8 cellular contexts compared by ENCODE assay signal in the genomic region with DNA sequence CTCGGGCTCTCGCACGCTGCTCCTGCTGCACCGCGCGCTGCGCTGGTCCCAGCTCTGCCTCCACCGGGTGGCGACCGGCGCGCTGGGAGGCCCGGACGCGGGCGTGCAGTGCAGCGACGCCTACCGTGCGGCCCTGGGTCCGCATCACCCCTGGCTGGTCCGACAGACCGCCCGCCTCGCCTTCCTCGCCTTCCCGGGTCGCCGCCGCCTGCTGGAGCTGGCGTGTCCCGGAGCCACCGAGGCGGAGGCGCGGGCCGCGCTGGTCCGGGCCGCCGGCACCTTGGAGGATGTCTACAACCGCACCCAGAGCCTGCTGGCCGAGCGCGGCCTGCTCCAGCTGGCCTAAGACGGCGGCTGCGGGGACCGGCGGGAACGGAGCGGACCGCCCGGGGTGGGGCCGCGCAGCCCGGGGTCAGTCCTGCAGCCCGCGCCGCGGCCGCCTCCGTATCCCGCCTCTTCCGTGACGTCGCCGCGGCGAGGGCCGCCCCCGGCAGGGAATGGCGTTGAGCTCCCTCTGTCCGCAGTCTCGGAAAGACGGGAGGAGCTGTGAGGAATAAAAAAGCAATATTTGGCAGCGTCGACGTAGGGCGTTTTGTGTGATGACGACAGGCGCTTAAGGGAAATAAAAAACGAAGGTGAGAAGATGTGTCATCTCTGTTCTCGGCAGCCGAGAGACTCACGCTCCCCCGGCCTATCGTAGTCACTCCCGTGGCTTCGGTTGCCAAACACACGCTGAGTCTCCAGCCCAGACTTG. TPM values are rescaled to one million over a fixed set of nuclear protein-coding genes. Genes with fewer than 3 reads are reported as not detected.
A peak's percentile ranks its signal among the peaks of the same experiment; 100 is the strongest.
DNase-seq lines count a peak whose midpoint lies in the region; ATAC-seq and TF ChIP-seq lines count a peak whose summit lies in the region.

No MANE protein-coding gene starts in this region.

- ATAC-seq in GM21515 (IDR thresholded peaks at IDR 0.05; ENCODE audit: unreplicated experiment) (peak; percentile 79), IMR-90 (ENCODE audit: low read depth) (peak; percentile 95)

- peak overlapping the region; percentile 72 for H3K27ac ChIP-seq in IMR-90 (ENCODE audit: insufficient read depth, low read length)
- H3K27ac ChIP-seq in RWPE1, result peak overlapping the region; percentile 100
- H3K27ac ChIP-seq in neural progenitor cell, result no peak overlapping the region
- peak overlapping the region; percentile 94 to 99 (median 98) for H3K27ac ChIP-seq in stomach

- peak; percentile 49; the same call in 1 of the 2 replicates for TF ChIP-seq POLR2A in IMR-90 (IDR thresholded peaks at IDR 0.05; ENCODE audit: low read depth, low read length)
- peak in 2 of 4 donors; percentile 70 to 75 for TF ChIP-seq POLR2A in stomach (IDR thresholded peaks at IDR 0.05)

- peak; percentile 90 for DNase-seq in DMS53 (lab: John Stamatoyannopoulos, UW)
- peak; percentile 93 for DNase-seq in IMR-90
- DNase-seq in RWPE1 (ENCODE audit: low spot score), result peak; percentile 94
- DNase-seq in activated effector memory CD4-positive, alpha-beta T cell treated with anti-CD3 and anti-CD28 coated beads, Interleukin-2, amount 50 U/mL, for 16 hours, result peak; percentile 93
- peak; percentile 93 for DNase-seq in fibroblast of villous mesenchyme (ENCODE audit: low read depth)
- DNase-seq in neural progenitor cell (ENCODE audit: low spot score), result peak; percentile 89
- peak; percentile 90 for DNase-seq in stomach

- H3K4me3 Mint-ChIP-seq in neural progenitor cell, result peak overlapping the region; percentile 88

- H3K79me1 ChIP-seq in IMR-90 (ENCODE audit: low read depth in 1 of 2, low read length in 2 of 2), result peaks cover 0 to 5% of the 10 kb centered on the region in 2 experiments; a peak in 2 of 4 replicates

- no peak overlapping the region; the same call in 1 of the 2 replicates for H4K91ac ChIP-seq in IMR-90 (ENCODE audit: insufficient read depth, low read depth, low read length)

- H3K27me3 Mint-ChIP-seq in neural progenitor cell (ENCODE audit: insufficient read depth, low read depth), result peaks cover 23% of the 10 kb centered on the region

- H3K9ac ChIP-seq in IMR-90 (ENCODE audit: low read depth, low read length) (peak overlapping the region; percentile 49), neural progenitor cell (no peak overlapping the region)

- peaks cover 4% of the 10 kb centered on the region for H3K9me1 ChIP-seq in IMR-90 (ENCODE audit: insufficient read depth, low read length)

- peaks cover 11% of the 10 kb centered on the region for H3K4me1 Mint-ChIP-seq in neural progenitor cell

- peak; percentile 53 for TF ChIP-seq RAD21 in IMR-90 (IDR thresholded peaks at IDR 0.05; ENCODE audit: low read length)

- H2BK15ac ChIP-seq in IMR-90 (ENCODE audit: low read depth, low read length), result no peak overlapping the region

- peak overlapping the region; percentile 68 to 81; a peak in 2 of 4 replicates for H4K8ac ChIP-seq in IMR-90 (ENCODE audit: low read depth in 2 of 2, low read length in 2 of 2)

- 0% methylated on average over 44 of the region's 91 CpGs; no CpG with 5 or more reads in 1 of the 2 experiments for WGBS in IMR-90 (ENCODE audit: extremely low coverage in 2 of 2, insufficient read length in 1 of 2), 2 experiments
- 0 to 1% (median 0%) methylated on average over 38 to 91 of the region's 91 CpGs for WGBS in stomach, 5 donors

- no peak overlapping the region for H3K18ac ChIP-seq in IMR-90 (ENCODE audit: low read depth, low read length)

- no peaks in the 10 kb centered on the region for H3K9me3 Mint-ChIP-seq in neural progenitor cell

- no peaks in the 10 kb centered on the region for H3K36me3 ChIP-seq in IMR-90 (ENCODE audit: control insufficient read depth, insufficient read depth, low read length)
- no peaks in the 10 kb centered on the region for H3K36me3 ChIP-seq in neural progenitor cell
- no peaks in the 10 kb centered on the region for H3K36me3 ChIP-seq in stomach

- CTCF ChIA-PET in IMR-90 (lab: Yijun Ruan, JAX), result interaction anchor here (0.5 to 1.5 kb wide), 11 partner anchors 10 to 1152 kb away, joined by 3 to 6 read pairs (median 3); no protein-coding TSS in a partner anchor
- CTCF ChIA-PET in RWPE1 (lab: Yijun Ruan, JAX), result interaction anchor here (0.6 to 2.2 kb wide), 34 partner anchors 11 to 605 kb away, joined by 3 to 19 read pairs (median 4); partner anchors contain the start of genes ARRB2, C17orf107, CHRNE and MED11

- no peak overlapping the region for H2BK20ac ChIP-seq in IMR-90 (ENCODE audit: low read depth, low read length)

- intact Hi-C loops in IMR-90 (cut with micrococcal nuclease), result loop anchor here (1.0 kb wide), 2 partner anchors 80 to 86 kb away; partner anchors contain the start of genes ARRB2 and PELP1
- intact Hi-C loops in stomach (cut with DNase I; ENCODE audit: low total_unique reads), result loop anchor here (5.0 to 10.0 kb wide), 3 partner anchors 55 to 92 kb away; partner anchors contain the start of genes CXCL16, MED11, PELP1 and ZMYND15

- no peaks in the 10 kb centered on the region for H3K79me2 ChIP-seq in neural progenitor cell (ENCODE audit: low read depth)

- dilution Hi-C loops in IMR-90 (cut with HindIII; ENCODE audit: low sequenced_read_pairs, unreplicated experiment), result no loop called here

- peak overlapping the region; percentile 78 for H3K4me2 ChIP-seq in IMR-90 (ENCODE audit: low read depth, low read length)
- H3K4me2 ChIP-seq in neural progenitor cell, result peak overlapping the region; percentile 95

- peak overlapping the region; percentile 99 for H2AFZ ChIP-seq in IMR-90 (replicated peaks; ENCODE audit: low read length, poor library complexity)
- peak overlapping the region; percentile 81 for H2AFZ ChIP-seq in neural progenitor cell (replicated peaks)

- H3K4ac ChIP-seq in IMR-90 (ENCODE audit: low read depth, low read length), result peak overlapping the region; percentile 22; the same call in 1 of the 2 replicates

- H3K4me1 ChIP-seq in IMR-90 (ENCODE audit: control insufficient read depth, insufficient read depth, low read length), result peaks cover 5% of the 10 kb centered on the region; the same call in 1 of the 2 replicates
- H3K4me1 ChIP-seq in neural progenitor cell, result peaks cover 13% of the 10 kb centered on the region
- H3K4me1 ChIP-seq in stomach, result peaks cover 38 to 54% (median 47%) of the 10 kb centered on the region in 4 donors

- H3K56ac ChIP-seq in IMR-90 (ENCODE audit: extremely low read depth, insufficient read depth, low read length), result no peak overlapping the region

- 0 out of 2 replicates have a peak overlapping the region, but pooled peaks have one; percentile 16 for H2AK5ac ChIP-seq in IMR-90 (ENCODE audit: low read depth, low read length)

- peak overlapping the region; percentile 2 for H3K23ac ChIP-seq in IMR-90 (ENCODE audit: low read depth, low read length)

- H3K36me3 Mint-ChIP-seq in neural progenitor cell, result no peaks in the 10 kb centered on the region

- H3F3A ChIP-seq in neural progenitor cell (ENCODE audit: low read depth), result peaks cover 38% of the 10 kb centered on the region

- no peak overlapping the region for H3K27ac Mint-ChIP-seq in neural progenitor cell

- in situ Hi-C loops in IMR-90 (cut with MboI; ENCODE audit: low sequenced_read_pairs), result loop anchor here (5.0 kb wide), 1 partner anchor 92 kb away; no protein-coding TSS in a partner anchor

- TF ChIP-seq EP300 in stomach (IDR thresholded peaks at IDR 0.05), result no peak

- POLR2A ChIA-PET in IMR-90 (lab: Charles Lee; ENCODE audit: unreplicated experiment), result no interaction called here
- POLR2A ChIA-PET in RWPE1 (lab: Yijun Ruan, JAX; ENCODE audit: low non-redundant PET), result interaction anchor here (0.6 to 1.0 kb wide), 3 partner anchors 60 to 150 kb away, joined by 3 to 6 read pairs (median 3); partner anchors contain the start of genes RNF167 and SLC25A11

- peak overlapping the region; percentile 64 for H3K4me3 ChIP-seq in IMR-90 (ENCODE audit: insufficient read depth, low read depth, low read length)
- peak overlapping the region; percentile 72 for H3K4me3 ChIP-seq in fibroblast of villous mesenchyme (ENCODE audit: low read depth, low read length)
- peak overlapping the region; percentile 85 for H3K4me3 ChIP-seq in neural progenitor cell
- H3K4me3 ChIP-seq in stomach, result peak overlapping the region; percentile 54 to 76 (median 66)

- H2BK120ac ChIP-seq in IMR-90 (ENCODE audit: low read depth, low read length), result peak overlapping the region; percentile 52; the same call in 1 of the 2 replicates

- H4K5ac ChIP-seq in IMR-90 (ENCODE audit: low read depth, low read length), result peak overlapping the region; percentile 0; the same call in 1 of the 2 replicates

- H3K14ac ChIP-seq in IMR-90 (replicated peaks; ENCODE audit: low read depth, low read length), result peak overlapping the region; percentile 16; the same call in 1 of the 2 replicates

- no peaks in the 10 kb centered on the region for H4K20me1 ChIP-seq in IMR-90 (ENCODE audit: insufficient read depth, low read length)
- H4K20me1 ChIP-seq in neural progenitor cell (ENCODE audit: low read depth), result peaks cover 9% of the 10 kb centered on the region

- peak overlapping the region; percentile 81 for H2BK5ac ChIP-seq in IMR-90 (ENCODE audit: low read depth, low read length, poor library complexity, severe bottlenecking)

- H3K27me3 ChIP-seq in IMR-90 (ENCODE audit: control insufficient read depth, insufficient read depth, low read length) (peaks cover 15% of the 10 kb centered on the region), neural progenitor cell (peaks cover 79% of the 10 kb centered on the region), stomach (peaks cover 0 to 20% (median 12%) of the 10 kb centered on the region in 3 donors)

- H3K9me3 ChIP-seq in IMR-90 (ENCODE audit: control insufficient read depth, insufficient read depth, low read length) (no peaks in the 10 kb centered on the region), neural progenitor cell (ENCODE audit: low read depth) (no peaks in the 10 kb centered on the region), stomach (no peaks in the 10 kb centered on the region)

- TF ChIP-seq CTCF in IMR-90 (conservative IDR thresholded peaks at IDR 0.05; ENCODE audit: low read depth, low read length) (peak; percentile 90), RWPE1 (conservative IDR thresholded peaks at IDR 0.05; ENCODE audit: low read depth) (peak; percentile 86), fibroblast of villous mesenchyme (IDR thresholded peaks at IDR 0.05; ENCODE audit: insufficient read depth, low read depth, low read length) (peak; percentile 66), neural progenitor cell (IDR thresholded peaks at IDR 0.05) (peak; percentile 64), stomach (IDR thresholded peaks at IDR 0.05) (peak in 5 of 7 experiments; percentile 50 to 90 (median 79))

- no TSS peak for BruUV-seq in IMR-90 (replicated peaks; lab: Mats Ljungman, UMichigan)

- peak overlapping the region; percentile 87 for H2AK9ac ChIP-seq in IMR-90 (replicated peaks; ENCODE audit: low read depth, low read length, poor library complexity)

RNA-seq across cellular contexts. Expression of gene GLTPD2, which starts 1.4 kb away (rescaled TPM):
- total RNA-seq in IMR-90 (2012; rRNA removed), result not detected in 2 replicates
- not detected in 2 replicates for polyA plus RNA-seq in IMR-90 (2012; rRNA removed)
- not detected in 2 replicates for polyA plus RNA-seq in IMR-90 (2012; cell fraction: cytosol; rRNA removed)
- polyA plus RNA-seq in IMR-90 (2012; cell fraction: nucleus; rRNA removed; ENCODE audit: low replicate concordance), result not detected in 2 replicates
- not detected in 2 replicates for total RNA-seq in fibroblast of villous mesenchyme
- total RNA-seq in neural progenitor cell (ENCODE audit: low replicate concordance), result not detected in 2 replicates
- total RNA-seq in stomach, result not detected
- polyA plus RNA-seq in stomach, result under 1 TPM in 1 of 3 donors, not detected in 2; 0.15 TPM

RNA-seq across cellular contexts. Expression of gene VMO1, which starts 4.0 kb away (rescaled TPM):
- total RNA-seq in IMR-90 (2012; rRNA removed) (not detected in 2 replicates), fibroblast of villous mesenchyme (0.64 TPM in 1 of 2 replicates, not detected in the other), neural progenitor cell (ENCODE audit: low replicate concordance) (0.31 TPM in 1 of 2 replicates, not detected in the other), stomach (1 to 10 TPM in 2 of 5 donors, not detected in 3; 1.5 to 2.3 TPM)
- polyA plus RNA-seq in IMR-90 (2012; rRNA removed) (0.14 TPM in 1 of 2 replicates, not detected in the other), stomach (1 to 10 TPM; 1.4 to 3.0 (median 2.7) TPM)
- polyA plus RNA-seq in IMR-90 (2012; cell fraction: cytosol; rRNA removed), result 0.24 TPM in 1 of 2 replicates, not detected in the other
- polyA plus RNA-seq in IMR-90 (2012; cell fraction: nucleus; rRNA removed; ENCODE audit: low replicate concordance), result 0.25 TPM in 2 replicates

RNA-seq across cellular contexts. Expression of gene PSMB6, which starts 5.8 kb away (rescaled TPM):
- total RNA-seq in IMR-90 (2012; rRNA removed) (217 and 244 TPM in 2 replicates), fibroblast of villous mesenchyme (149 and 157 TPM in 2 replicates), neural progenitor cell (ENCODE audit: low replicate concordance) (144 and 199 TPM in 2 replicates), stomach (100 to 1,000 TPM in 2 of 5 donors, 10 to 100 TPM in 3; 60.2 to 118 (median 80.5) TPM)
- polyA plus RNA-seq in IMR-90 (2012; rRNA removed) (254 and 291 TPM in 2 replicates), stomach (100 to 1,000 TPM; 187 to 200 (median 187) TPM)
- polyA plus RNA-seq in IMR-90 (2012; cell fraction: cytosol; rRNA removed), result 313 and 446 TPM in 2 replicates
- polyA plus RNA-seq in IMR-90 (2012; cell fraction: nucleus; rRNA removed; ENCODE audit: low replicate concordance), result 108 and 126 TPM in 2 replicates

RNA-seq across cellular contexts. Expression of gene PLD2, which starts 16.8 kb away (rescaled TPM):
- total RNA-seq in IMR-90 (2012; rRNA removed) (9.4 and 12.5 TPM in 2 replicates), fibroblast of villous mesenchyme (11.7 and 13.9 TPM in 2 replicates), neural progenitor cell (ENCODE audit: low replicate concordance) (23.8 and 36.0 TPM in 2 replicates), stomach (100 to 1,000 TPM in 2 of 5 donors, 10 to 100 TPM in 3; 14.5 to 123 (median 34.1) TPM)
- polyA plus RNA-seq in IMR-90 (2012; rRNA removed) (28.0 and 28.8 TPM in 2 replicates), stomach (10 to 100 TPM; 10.3 to 28.7 (median 10.8) TPM)
- 12.4 and 16.5 TPM in 2 replicates for polyA plus RNA-seq in IMR-90 (2012; cell fraction: cytosol; rRNA removed)
- 159 and 191 TPM in 2 replicates for polyA plus RNA-seq in IMR-90 (2012; cell fraction: nucleus; rRNA removed; ENCODE audit: low replicate concordance)
